20 cellular contexts compared by ENCODE assay signal in the genomic region with DNA sequence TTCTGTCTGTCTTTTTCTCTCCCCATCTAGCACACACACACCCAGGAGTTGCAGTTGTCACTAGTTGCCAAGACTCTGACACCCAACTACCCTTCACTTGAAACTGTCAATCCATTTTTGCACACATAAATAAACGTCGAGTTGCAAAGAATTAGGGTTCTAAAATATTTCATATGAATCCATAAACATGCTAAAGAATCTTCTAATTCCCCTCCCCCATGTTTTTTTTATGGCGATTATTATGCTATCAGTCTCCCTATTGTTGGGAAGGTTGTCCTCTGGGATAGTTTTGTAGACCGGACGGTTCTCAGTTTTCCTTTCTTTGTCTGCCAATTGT.
DNase-seq lines count a peak whose midpoint lies in the region; FAIRE-seq and TF ChIP-seq lines count a peak whose summit lies in the region.
"Had no signal": no experiment of that assay in that cellular context is flagged by ENCODE, and none has a peak within 500 bp of the region (broad histone marks: within the 10 kb centered on the region; RNA-seq: fewer than 3 reads in every experiment).

No MANE protein-coding gene starts in this region.

- no peak overlapping the region for H3K4me3 ChIP-seq in effector memory CD4-positive, alpha-beta T cell (ENCODE audit: insufficient read depth, low read depth, low read length, poor library complexity, severe bottlenecking)
- H3K4me3 ChIP-seq: BLaER1, transverse colon had no signal

- peak overlapping the region; percentile 44 for H3K27ac ChIP-seq in substantia nigra (ENCODE audit: low read depth, low read length, poor library complexity, severe bottlenecking)
- no peak overlapping the region for H3K27ac ChIP-seq in effector memory CD4-positive, alpha-beta T cell (ENCODE audit: insufficient read depth, low read length, poor library complexity, severe bottlenecking)
- H3K27ac ChIP-seq: 22Rv1, BLaER1, RWPE1, transverse colon had no signal

- TF ChIP-seq CTCF in D721Med (IDR thresholded peaks at IDR 0.05; ENCODE audit: insufficient read depth, missing control alignments), result no peak

- no peaks in the 10 kb centered on the region for H3K9me3 ChIP-seq in effector memory CD4-positive, alpha-beta T cell (ENCODE audit: control insufficient read depth, low read length)
- H3K9me3 ChIP-seq: BLaER1, sigmoid colon, transverse colon had no signal

- H3K4me1 ChIP-seq in effector memory CD4-positive, alpha-beta T cell (ENCODE audit: control insufficient read depth, insufficient read depth, low read length, poor library complexity, severe bottlenecking), result no peaks in the 10 kb centered on the region
- H3K4me1 ChIP-seq: BLaER1, transverse colon had no signal

- no peak for FAIRE-seq in D721Med (lab: Jason Lieb, UNC)
- FAIRE-seq: colon had no signal

- DNase-seq in DMS 273 (lab: John Stamatoyannopoulos, UW; ENCODE audit: unreplicated experiment), result peak; percentile 49
- DNase-seq in DMS 273 treated with DMSO at 0.1 percent for 48 hours (lab: John Stamatoyannopoulos, UW), result no peak
- peak; percentile 90 for DNase-seq in OCI-M1 (lab: John Stamatoyannopoulos, UW)
- peak; percentile 56 for DNase-seq in inferior parietal cortex (ENCODE audit: extremely low spot score)
- no peak for DNase-seq in substantia nigra (lab: John Stamatoyannopoulos, UW)
- no peak for DNase-seq in effector memory CD4-positive, alpha-beta T cell
- no peak for DNase-seq in D721Med (ENCODE audit: insufficient read length, low spot score)
- DNase-seq in SKM-1 treated with dmso at 0.1 percent for 144 hours (lab: John Stamatoyannopoulos, UW; ENCODE audit: unreplicated experiment), result no peak
- DNase-seq: activated CD8-positive, alpha-beta T cell treated with anti-CD3 and anti-CD28 coated beads, Interleukin-2, amount 10 ng/mL, durations not matched to agents 7 days and 5 days; DMS53; H9; NCI-H2029 treated with DMSO at 0.1 percent for 48 hours; NCI-H82; sigmoid colon; stimulated activated CD4-positive, alpha-beta T cell treated with anti-CD3 and anti-CD28 coated beads, Interleukin-4, amount 100 ng/mL, for 1 hour; transverse colon had no signal

- no peaks in the 10 kb centered on the region for H3K27me3 ChIP-seq in effector memory CD4-positive, alpha-beta T cell (replicated peaks; ENCODE audit: control insufficient read depth, insufficient read depth, low read length, poor library complexity, severe bottlenecking)
- H3K27me3 ChIP-seq: BLaER1, sigmoid colon had no signal

- no peaks in the 10 kb centered on the region for H3K36me3 ChIP-seq in effector memory CD4-positive, alpha-beta T cell (ENCODE audit: control insufficient read depth, insufficient read depth, low read length)
- H3K36me3 ChIP-seq: BLaER1, sigmoid colon, transverse colon had no signal

Comparison
In these comparisons a context has a peak if more than half of its experiments do, and no peak if none do; other contexts are left out.
1. DNase-seq: peak in DMS 273 (single experiment), OCI-M1 (single experiment) and inferior parietal cortex (single experiment); none in DMS 273 treated with DMSO at 0.1 percent for 48 hours (single experiment), substantia nigra (0 of 49), effector memory CD4-positive, alpha-beta T cell (0 of 3), D721Med (single experiment) and SKM-1 treated with dmso at 0.1 percent for 144 hours (single experiment).